ENCODE assay signal across 14 cellular contexts in the genomic region with DNA sequence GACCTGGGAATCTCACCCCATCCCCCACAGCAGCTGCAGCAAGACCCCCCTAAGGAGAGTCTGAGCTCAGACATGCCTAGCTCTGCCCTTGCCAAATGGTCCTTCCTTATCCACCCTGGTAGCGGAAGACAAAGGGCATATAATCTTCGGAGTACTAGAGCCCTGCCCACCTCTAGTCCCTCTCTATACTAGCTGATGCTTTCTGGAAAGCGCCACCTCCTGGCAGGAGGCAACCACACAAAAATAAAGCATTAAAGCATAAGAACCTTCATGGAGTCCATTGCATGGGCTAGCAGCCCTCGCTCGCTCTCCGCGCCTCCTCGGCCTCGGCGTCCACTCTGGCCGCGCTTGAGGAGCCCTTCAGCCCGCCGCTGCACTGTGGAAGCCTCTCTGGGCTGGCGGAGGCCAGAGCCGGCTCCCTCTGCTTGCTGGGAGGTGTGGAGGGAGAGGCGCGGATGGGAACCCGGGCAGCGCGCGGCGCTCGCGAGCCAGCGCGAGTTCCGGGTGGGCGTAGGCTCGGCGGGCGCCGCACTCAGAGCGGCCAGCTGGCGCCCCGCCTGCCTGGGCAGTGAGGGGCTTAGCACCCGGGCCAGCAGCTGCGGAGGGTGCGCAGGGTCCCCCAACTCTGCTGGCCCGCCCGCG.
"Had no signal": no experiment of that assay in that cellular context is flagged by ENCODE, and none has a peak within 500 bp of the region (broad histone marks: within the 10 kb centered on the region; RNA-seq: fewer than 3 reads in every experiment).

No MANE protein-coding gene starts in this region.

- ATAC-seq: activated naive CD8-positive, alpha-beta T cell treated with anti-CD3 and anti-CD28 coated beads, Interleukin-2, amount 50 U/mL, for 24 hours; activated T-cell treated with anti-CD3 and anti-CD28 coated beads, Interleukin-2, amount 50 U/mL, for 72 hours; foreskin keratinocyte; left lobe of liver; mucosa of descending colon; naive thymus-derived CD8-positive, alpha-beta T cell had no signal

- H3K4me3 ChIP-seq: ascending aorta, esophagus squamous epithelium, mucosa of descending colon, right atrium auricular region, tibial artery had no signal

- H3K27ac ChIP-seq: ascending aorta, esophagus squamous epithelium, foreskin keratinocyte, right atrium auricular region, tibial artery had no signal

- FAIRE-seq: small intestine had no signal

- DNase-seq: activated CD4-positive, alpha-beta memory T cell treated with anti-CD3 and anti-CD28 coated beads for 36 hours; activated naive CD8-positive, alpha-beta T cell treated with anti-CD3 and anti-CD28 coated beads, Interleukin-2, amount 50 U/mL, for 24 hours; activated T-cell treated with anti-CD3 and anti-CD28 coated beads, Interleukin-2, amount 50 U/mL, for 72 hours; esophagus squamous epithelium; foreskin keratinocyte; head of caudate nucleus; islet precursor cell; naive thymus-derived CD8-positive, alpha-beta T cell; small intestine; tibial artery had no signal

- H3K36me3 ChIP-seq: ascending aorta, esophagus squamous epithelium, right atrium auricular region, tibial artery had no signal

- H3K27me3 ChIP-seq: ascending aorta, esophagus squamous epithelium, foreskin keratinocyte, right atrium auricular region, tibial artery had no signal

- H3K9me3 ChIP-seq: ascending aorta, right atrium auricular region, tibial artery had no signal

- H3K4me1 ChIP-seq: ascending aorta, esophagus squamous epithelium, foreskin keratinocyte, right atrium auricular region, tibial artery had no signal
